Comparison of ENCODE assay signal across 25 cellular contexts in the genomic region with DNA sequence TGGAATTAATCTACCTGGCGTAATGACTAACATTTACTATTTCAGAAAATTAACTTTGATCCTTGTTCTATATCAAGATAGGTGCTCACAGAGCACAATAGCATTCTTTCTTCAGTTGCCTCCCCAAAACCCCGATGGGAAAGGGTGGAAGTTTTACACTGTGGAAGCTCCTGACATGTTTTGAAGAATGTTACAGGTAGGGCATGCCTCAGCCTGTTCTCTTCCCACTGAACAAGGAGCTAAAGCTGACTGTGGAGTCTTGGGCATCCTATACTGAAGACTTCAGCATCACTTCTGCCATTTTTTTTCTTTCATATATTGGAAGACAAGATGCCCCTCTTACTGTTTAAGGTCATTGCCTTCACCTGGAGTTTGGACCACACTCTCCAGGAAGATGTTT.
"Had no signal": no experiment of that assay in that cellular context is flagged by ENCODE, and none has a peak within 500 bp of the region (broad histone marks: within the 10 kb centered on the region; RNA-seq: fewer than 3 reads in every experiment).

No MANE protein-coding gene starts in this region.

- H3K36me3 ChIP-seq: gastrocnemius medialis, spleen, suprapubic skin, transverse colon, upper lobe of right lung, uterus had no signal

- H3K27me3 ChIP-seq: gastrocnemius medialis, spleen, suprapubic skin, transverse colon, upper lobe of right lung, uterus had no signal

- H3K27ac ChIP-seq: coronary artery, gastrocnemius medialis, psoas muscle, skin epidermis, spleen, suprapubic skin, transverse colon, upper lobe of right lung, uterus had no signal

- H3K9me3 ChIP-seq: gastrocnemius medialis, psoas muscle, spleen, suprapubic skin, transverse colon, upper lobe of right lung, uterus had no signal

- FAIRE-seq: endothelial cell of umbilical vein, kidney had no signal

- H3K4me3 ChIP-seq: coronary artery, gastrocnemius medialis, lung, psoas muscle, skin epidermis, spleen, suprapubic skin, transverse colon, upper lobe of right lung, uterus had no signal

- ATAC-seq: gastrocnemius medialis; left lobe of liver; naive thymus-derived CD8-positive, alpha-beta T cell; psoas muscle; right cardiac atrium; stimulated activated naive B cell treated with anti-CD40 and anti-IgM and Interleukin-4, amounts not matched to agents 10 μg/mL and 1 μg/mL and 100 μg/mL, for 72 hours; stimulated activated naive CD8-positive, alpha-beta T cell treated with anti-CD3 and anti-CD28 coated beads, Interleukin-15, amount 100 ng/mL, for 72 hours; upper lobe of right lung had no signal

- DNase-seq: dermis blood vessel endothelial cell; effector memory CD4-positive, alpha-beta T cell; gastrocnemius medialis; head of caudate nucleus; kidney; mesendoderm; midbrain; naive thymus-derived CD8-positive, alpha-beta T cell; nephron progenitor cell; nucleus accumbens; psoas muscle; right cardiac atrium; spleen; stimulated activated CD4-positive, alpha-beta T cell treated with anti-CD3 and anti-CD28 coated beads, Interleukin-2, amount 100 ng/mL, for 48 hours; stimulated activated naive B cell treated with anti-CD40 and anti-IgM and Interleukin-4, amounts not matched to agents 10 μg/mL and 1 μg/mL and 100 μg/mL, for 72 hours; stimulated activated naive CD8-positive, alpha-beta T cell treated with anti-CD3 and anti-CD28 coated beads, Interleukin-15, amount 100 ng/mL, for 72 hours; transverse colon; upper lobe of right lung; uterus had no signal

- H3K4me1 ChIP-seq: gastrocnemius medialis, psoas muscle, spleen, upper lobe of right lung, uterus had no signal
